ENCODE assay signal across 10 cellular contexts in genomic region chr4:80069837-80070788, GRCh38. TPM values are rescaled to one million over a fixed set of nuclear protein-coding genes. Genes with fewer than 3 reads are reported as not detected.
A peak's percentile ranks its signal among the peaks of the same experiment; 100 is the strongest.
DNase-seq lines count a peak whose midpoint lies in the region; ATAC-seq, FAIRE-seq and TF ChIP-seq lines count a peak whose summit lies in the region.
"Had no signal": no experiment of that assay in that cellular context is flagged by ENCODE, and none has a peak within 500 bp of the region (broad histone marks: within the 10 kb centered on the region; RNA-seq: fewer than 3 reads in every experiment).

No MANE protein-coding gene starts in this region.

- no peak overlapping the region for H2AFZ ChIP-seq in PC-3 (ENCODE audit: low read length)

- H3K9ac ChIP-seq in PC-3 (ENCODE audit: low read length) = peak overlapping the region; percentile 97

- H3K27me3 ChIP-seq in right atrium auricular region (no peaks in the 10 kb centered on the region), PC-3 (ENCODE audit: low read length) (no peaks in the 10 kb centered on the region), A673 (replicated peaks; ENCODE audit: insufficient read depth, low read depth, low read length, poor library complexity) (no peaks in the 10 kb centered on the region)

- H3K4me1 ChIP-seq in right atrium auricular region (peaks cover 0 to 27% of the 10 kb centered on the region in 2 donors), PC-3 (ENCODE audit: insufficient read depth, low read length) (peaks cover 47% of the 10 kb centered on the region), A673 (ENCODE audit: insufficient read depth, low read length, poor library complexity, severe bottlenecking) (no peaks in the 10 kb centered on the region)

- BruUV-seq in PC-3 (replicated peaks; lab: Mats Ljungman, UMichigan) (no TSS peak), A673 (replicated peaks; lab: Mats Ljungman, UMichigan) (no TSS peak)

- H3K27ac ChIP-seq in right atrium auricular region (peak overlapping the region; percentile 36 to 92), PC-3 (ENCODE audit: low read length) (peak overlapping the region; percentile 91), A673 (ENCODE audit: low read depth, low read length, poor library complexity, severe bottlenecking) (no peak overlapping the region)

- CTCF ChIA-PET in PC-3 (lab: Charles Lee) (no interaction called here), A673 (lab: Charles Lee) (no interaction called here)

- H3K79me2 ChIP-seq in PC-3 (ENCODE audit: low read length) = peaks cover 68% of the 10 kb centered on the region

- DNase-seq in right atrium auricular region (ENCODE audit: low spot score) (no peak), cardiac septum (ENCODE audit: low spot score) (no peak), PC-3 (peak; percentile 17), foreskin fibroblast (peak in 1 of 2 donors; percentile 62), A673 (ENCODE audit: low spot score) (no peak), NCI-H774 (lab: John Stamatoyannopoulos, UW) (no peak), RCC 7860 (ENCODE audit: low spot score) (no peak)
- no peak for DNase-seq in central memory CD4-positive, alpha-beta T cell
- DNase-seq: NCI-H2029 treated with DMSO at 0.1 percent for 48 hours had no signal

- no peaks in the 10 kb centered on the region for H3K9me2 ChIP-seq in PC-3 (replicated peaks; ENCODE audit: low read length)

- no peaks in the 10 kb centered on the region for H4K20me1 ChIP-seq in PC-3 (ENCODE audit: low read length)

- POLR2A ChIA-PET in PC-3 (lab: Charles Lee; ENCODE audit: unreplicated experiment) (no interaction called here), A673 (lab: Charles Lee; ENCODE audit: low non-redundant PET) (no interaction called here)

- intact Hi-C loops in cardiac septum (cut with DNase I) = loop anchor here (5.0 kb wide), 1 partner anchor 153 kb away; no protein-coding TSS in a partner anchor
- intact Hi-C loops in PC-3 (cut with micrococcal nuclease) = no loop called here
- intact Hi-C loops in A673 (cut with micrococcal nuclease; ENCODE audit: unreplicated experiment) = no loop called here

- H3F3A ChIP-seq in PC-3 (ENCODE audit: low read length, unreplicated experiment) = no peaks in the 10 kb centered on the region

- TF ChIP-seq CTCF in right atrium auricular region (IDR thresholded peaks at IDR 0.05) (no peak), PC-3 (conservative IDR thresholded peaks at IDR 0.05; ENCODE audit: low read depth, low read length) (no peak), foreskin fibroblast (IDR thresholded peaks at IDR 0.05; ENCODE audit: low read depth, low read length) (no peak), A673 (conservative IDR thresholded peaks at IDR 0.05; ENCODE audit: low read depth, low read length) (no peak)

- H3K36me3 ChIP-seq in right atrium auricular region = peaks cover 21% of the 10 kb centered on the region
- peaks cover 23% of the 10 kb centered on the region for H3K36me3 ChIP-seq in PC-3 (ENCODE audit: low read depth, low read length)
- H3K36me3 ChIP-seq in A673 (ENCODE audit: insufficient read depth, low read length, poor library complexity, severe bottlenecking) = no peaks in the 10 kb centered on the region

- H3K9me3 ChIP-seq in right atrium auricular region (no peaks in the 10 kb centered on the region), PC-3 (ENCODE audit: low read length) (no peaks in the 10 kb centered on the region), A673 (ENCODE audit: low read depth, low read length, poor library complexity, severe bottlenecking) (no peaks in the 10 kb centered on the region)

- H3K4me3 ChIP-seq in right atrium auricular region (no peak overlapping the region), PC-3 (ENCODE audit: low read length) (peak overlapping the region; percentile 94), foreskin fibroblast (ENCODE audit: low read depth in 1 of 2, low read length in 2 of 2) (peak overlapping the region; percentile 64 to 97), A673 (ENCODE audit: low read depth, low read length, poor library complexity, severe bottlenecking) (no peak overlapping the region)

- H3K4me2 ChIP-seq in PC-3 (ENCODE audit: low read length) = peak overlapping the region; percentile 90

- no peak for FAIRE-seq in RCC 7860 (lab: Jason Lieb, UNC)
- FAIRE-seq: G401.6 had no signal

- ATAC-seq in PC-3 = no peak

RNA-seq across cellular contexts. Expression of gene ANTXR2, which starts 2.9 kb away (rescaled TPM):
- total RNA-seq in right atrium auricular region (10 to 100 TPM; 24.5 to 32.8 TPM), cardiac septum (54.6 TPM), PC-3 (2014; rRNA removed) (43.9 and 56.3 TPM in 2 replicates), A673 (2021) (7.0 and 8.0 TPM in 2 replicates)

Comparison
In these comparisons a context has a peak if more than half of its experiments do, and no peak if none do; other contexts are left out.
1. H3K4me3 ChIP-seq: peak in PC-3 (single experiment) and foreskin fibroblast (2 of 2); none in right atrium auricular region (0 of 2) and A673 (single experiment).